ENCODE assay signal across 15 cellular contexts in the genomic region with DNA sequence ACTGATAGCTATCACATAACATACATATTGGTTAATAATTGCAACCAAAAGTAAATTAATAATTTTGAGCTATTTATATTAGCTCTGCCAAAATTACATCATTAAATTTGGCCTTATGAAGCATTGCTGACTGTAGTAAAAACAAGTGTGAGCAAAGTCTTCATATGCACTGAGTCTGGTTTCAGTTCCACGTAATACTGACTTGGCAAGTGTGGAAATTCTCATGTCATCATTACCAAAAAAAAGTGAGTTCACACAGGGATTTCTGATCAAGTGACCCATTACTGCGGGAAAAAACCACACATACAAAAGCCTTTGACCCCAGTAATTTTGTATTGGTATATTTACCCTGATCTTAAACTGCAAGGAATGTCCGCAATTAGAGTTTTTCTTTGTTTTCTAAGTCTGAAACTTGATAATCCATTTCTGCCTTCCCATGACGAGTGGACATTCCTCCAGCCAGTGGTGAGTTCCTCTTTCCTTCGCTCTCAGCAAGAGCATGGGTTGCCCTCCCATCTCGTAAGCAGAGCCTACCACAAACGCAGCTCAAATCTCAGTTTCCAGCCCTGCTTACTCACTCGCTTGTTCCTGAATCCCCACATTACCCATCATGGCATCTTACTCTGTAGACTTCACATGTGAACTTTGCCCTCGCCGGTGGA.
DNase-seq lines count a peak whose midpoint lies in the region; ATAC-seq, FAIRE-seq and TF ChIP-seq lines count a peak whose summit lies in the region.
"Had no signal": no experiment of that assay in that cellular context is flagged by ENCODE, and none has a peak within 500 bp of the region (broad histone marks: within the 10 kb centered on the region; RNA-seq: fewer than 3 reads in every experiment).

No MANE protein-coding gene starts in this region.

- no peak overlapping the region for H3K27ac ChIP-seq in GM12878 (ENCODE audit: control insufficient read depth, insufficient read depth)
- H3K27ac ChIP-seq in lower lobe of right lung = no peak overlapping the region
- peak overlapping the region; percentile 5 to 77 for H3K27ac ChIP-seq in tibial artery
- H3K27ac ChIP-seq: breast epithelium had no signal

- TF ChIP-seq EP300 in GM12878 (IDR thresholded peaks at IDR 0.05; ENCODE audit: borderline replicate concordance in 1 of 2, control insufficient read depth in 1 of 2, low read depth in 2 of 2, low read length in 2 of 2) = no peak

- no peak for FAIRE-seq in GM12878 (lab: Jason Lieb, UNC)

- H3K36me3 ChIP-seq in GM12878 (ENCODE audit: control insufficient read depth in 2 of 2, insufficient read depth in 2 of 2, low read length in 1 of 2) (no peaks in the 10 kb centered on the region), lower lobe of right lung (no peaks in the 10 kb centered on the region), tibial artery (no peaks in the 10 kb centered on the region)
- H3K36me3 ChIP-seq: breast epithelium had no signal

- no TSS peak for BruUV-seq in GM12878 (replicated peaks; lab: Mats Ljungman, UMichigan)

- no peak overlapping the region for H3K4me2 ChIP-seq in GM12878 (ENCODE audit: control insufficient read depth, insufficient read depth)

- no peaks in the 10 kb centered on the region; a peak in 2 of 4 replicates for H3K27me3 ChIP-seq in GM12878 (replicated peaks in 1 of 2; ENCODE audit: control insufficient read depth in 2 of 2, insufficient read depth in 2 of 2, low read length in 1 of 2)
- no peaks in the 10 kb centered on the region for H3K27me3 ChIP-seq in lower lobe of right lung (ENCODE audit: low read depth)
- no peaks in the 10 kb centered on the region for H3K27me3 ChIP-seq in tibial artery
- H3K27me3 ChIP-seq: breast epithelium had no signal

- H3K4me3 ChIP-seq in GM12878 (no peak overlapping the region), lower lobe of right lung (no peak overlapping the region), tibial artery (no peak overlapping the region)
- H3K4me3 ChIP-seq: breast epithelium had no signal

- no peaks in the 10 kb centered on the region for H3K79me2 ChIP-seq in GM12878 (ENCODE audit: control insufficient read depth, insufficient read depth, low read length)

- H3K9ac ChIP-seq in GM12878 (ENCODE audit: control insufficient read depth, insufficient read depth, low read length) = no peak overlapping the region

- in situ Hi-C loops in GM12878 (cut with MboI) = no loop called here

- CTCF ChIA-PET in GM12878 (lab: Yijun Ruan, JAX) = interaction anchor here (0.5 to 2.1 kb wide), 7 partner anchors 19 to 1165 kb away, joined by 3 to 9 read pairs (median 4); no protein-coding TSS in a partner anchor

- ATAC-seq in GM12878 (peak; percentile 54; the same call in 2 of the 3 replicates), lower lobe of right lung (peak; percentile 49 to 62)
- ATAC-seq: activated CD4-positive, CD25-positive, alpha-beta regulatory T cell treated with anti-CD3 and anti-CD28 coated beads, Interleukin-2, amount 50 U/mL, for 24 hours had no signal

- no peak for TF ChIP-seq CTCF in GM12878 (IDR thresholded peaks at IDR 0.05 in 2 of 3, conservative IDR thresholded peaks at IDR 0.05 in 1 of 3; ENCODE audit: control insufficient read depth in 2 of 3, extremely low read depth in 1 of 3, insufficient read depth in 1 of 3, low read depth in 3 of 3, low read length in 3 of 3)
- no peak for TF ChIP-seq CTCF in lower lobe of right lung (IDR thresholded peaks at IDR 0.05)
- no peak for TF ChIP-seq CTCF in tibial artery (IDR thresholded peaks at IDR 0.05)

- TF ChIP-seq RAD21 in GM12878 (IDR thresholded peaks at IDR 0.05; ENCODE audit: insufficient read depth, low read depth, low read length) = no peak

- intact Hi-C loops in GM12878 (cut with micrococcal nuclease; ENCODE audit: unreplicated experiment) (no loop called here), lower lobe of right lung (cut with DNase I) (no loop called here), tibial artery (cut with DNase I; ENCODE audit: low total_unique reads) (loop anchor here (10.0 kb wide), 1 partner anchor 63 kb away; no protein-coding TSS in a partner anchor)

- DNase-seq in SKM-1 treated with dmso at 0.1 percent for 144 hours (lab: John Stamatoyannopoulos, UW; ENCODE audit: unreplicated experiment) (peak; percentile 14), SKM-1 (lab: John Stamatoyannopoulos, UW; ENCODE audit: unreplicated experiment) (no peak), GM12878 (ENCODE audit: low read depth, low spot score) (no peak), lower lobe of right lung (no peak), tibial artery (no peak), dedifferentiated amniotic fluid mesenchymal stem cell (ENCODE audit: extremely low spot score) (no peak)
- DNase-seq in stimulated activated CD4-positive, alpha-beta T cell treated with anti-CD3 and anti-CD28 coated beads, Interleukin-2, amount 100 ng/mL, for 24 hours = no peak
- DNase-seq in activated CD8-positive, alpha-beta memory T cell treated with anti-CD3 and anti-CD28 coated beads, Interleukin-2, amount 50 U/mL, for 4 hours = no peak
- DNase-seq: activated CD8-positive, alpha-beta memory T cell treated with anti-CD3 and anti-CD28 coated beads, Interleukin-2, amount 50 U/mL, for 48 hours; CD4-positive, alpha-beta memory T cell; endodermal cell; midbrain; stimulated activated CD4-positive, alpha-beta T cell treated with anti-CD3 and anti-CD28 coated beads, Interleukin-12 subunit alpha, Interleukin-12 subunit beta, amount 100 ng/mL, for 4 hours had no signal

- SMC1A ChIA-PET in GM12878 (lab: Charles Lee; ENCODE audit: uncharacterized antibody, unreplicated experiment) = interaction anchor here (2.7 kb wide), 1 partner anchor 383 kb away, joined by 13 read pairs; no protein-coding TSS in a partner anchor

- TF ChIP-seq POLR2A in GM12878 (IDR thresholded peaks at IDR 0.05; ENCODE audit: low read depth, low read length) = no peak

- RAD21 ChIA-PET in GM12878 (lab: Charles Lee; ENCODE audit: unreplicated experiment) = interaction anchor here (0.5 to 1.8 kb wide), 2 partner anchors 184 to 384 kb away, joined by 3 to 8 read pairs; no protein-coding TSS in a partner anchor

- H3K9me3 ChIP-seq in GM12878 (replicated peaks; ENCODE audit: control insufficient read depth, insufficient read depth, low read length) (no peaks in the 10 kb centered on the region), lower lobe of right lung (no peaks in the 10 kb centered on the region), tibial artery (no peaks in the 10 kb centered on the region)
- H3K9me3 ChIP-seq: breast epithelium had no signal

- no peak overlapping the region for H2AFZ ChIP-seq in GM12878 (ENCODE audit: control insufficient read depth, low read depth, low read length)

- POLR2A ChIA-PET in GM12878 (lab: Charles Lee) = no interaction called here

- H3K4me1 ChIP-seq in GM12878 (ENCODE audit: control insufficient read depth, insufficient read depth, low read length) (no peaks in the 10 kb centered on the region), lower lobe of right lung (peaks cover 22% of the 10 kb centered on the region), tibial artery (peaks cover 0 to 59% (median 26%) of the 10 kb centered on the region in 4 donors)

- WGBS in GM12878 (ENCODE audit: insufficient coverage, insufficient replicate concordance, low lambda C conversion rate, missing lambda C conversion rate) = 27% methylated on average over 10 of the region's 10 CpGs

- H4K20me1 ChIP-seq in GM12878 (ENCODE audit: control insufficient read depth, insufficient read depth) = no peaks in the 10 kb centered on the region

TF ChIP-seq in GM12878, 131 proteins besides CTCF, POLR2A, EP300 and RAD21:
- TF ChIP-seq SPI1 (IDR thresholded peaks at IDR 0.05; ENCODE audit: borderline replicate concordance, insufficient read depth, low read depth, low read length) (0 out of 2 replicates have a peak, but pooled peaks have one; percentile 3), ATF7 (IDR thresholded peaks at IDR 0.05; ENCODE audit: low read depth) (peak; percentile 56), JUND (IDR thresholded peaks at IDR 0.05; ENCODE audit: low read depth, low read length) (no peak)

Comparison
In these comparisons a context has a peak if more than half of its experiments do, and no peak if none do; other contexts are left out.
1. H3K27ac ChIP-seq: peak in tibial artery (2 of 2); none in GM12878 (single experiment) and lower lobe of right lung (single experiment).